In genomic region chr11:78684377-78684776, GRCh38 we compare ENCODE assay signal across 31 cellular contexts.
A peak's percentile ranks its signal among the peaks of the same experiment; 100 is the strongest.
DNase-seq lines count a peak whose midpoint lies in the region; ATAC-seq, FAIRE-seq and TF ChIP-seq lines count a peak whose summit lies in the region.
"Had no signal": no experiment of that assay in that cellular context is flagged by ENCODE, and none has a peak within 500 bp of the region (broad histone marks: within the 10 kb centered on the region; RNA-seq: fewer than 3 reads in every experiment).

No MANE protein-coding gene starts in this region.

- H4K91ac ChIP-seq in IMR-90 (ENCODE audit: insufficient read depth, low read depth, low read length) = no peak overlapping the region

- no peak overlapping the region for H2BK15ac ChIP-seq in IMR-90 (ENCODE audit: low read depth, low read length)

- POLR2A ChIA-PET in Caco-2 (lab: Charles Lee) = no interaction called here
- POLR2A ChIA-PET in IMR-90 (lab: Charles Lee; ENCODE audit: unreplicated experiment) = no interaction called here
- POLR2A ChIA-PET in K562 (lab: Yijun Ruan, JAX) = no interaction called here
- POLR2A ChIA-PET in activated CD4-positive, alpha-beta T cell treated with anti-CD3 and anti-CD28 coated beads for 36 hours (lab: Charles Lee) = no interaction called here

- no peak overlapping the region for H3K27ac ChIP-seq in IMR-90 (ENCODE audit: insufficient read depth, low read length)
- no peak overlapping the region for H3K27ac ChIP-seq in K562 (ENCODE audit: extremely low read depth, low read depth, low read length)
- H3K27ac ChIP-seq in liver (ENCODE audit: low read depth in 1 of 2, low read length in 2 of 2) = no peak overlapping the region
- H3K27ac ChIP-seq: BLaER1, SJCRH30 had no signal

- TF ChIP-seq CTCF in Caco-2 (IDR thresholded peaks at IDR 0.05; ENCODE audit: insufficient read depth in 1 of 2, low read depth in 1 of 2, low read length in 1 of 2, severe bottlenecking in 1 of 2, unreplicated experiment in 1 of 2) (no peak), IMR-90 (conservative IDR thresholded peaks at IDR 0.05; ENCODE audit: low read depth, low read length) (no peak), K562 (IDR thresholded peaks at IDR 0.05 in 2 of 3, conservative IDR thresholded peaks at IDR 0.05 in 1 of 3; ENCODE audit: insufficient read depth in 2 of 3, low read depth in 1 of 3, low read length in 3 of 3) (no peak), liver (IDR thresholded peaks at IDR 0.05; ENCODE audit: low read depth, low read length, missing input control) (no peak)

- no peak overlapping the region for H2BK20ac ChIP-seq in IMR-90 (ENCODE audit: low read depth, low read length)

- H4K20me1 ChIP-seq in IMR-90 (ENCODE audit: insufficient read depth, low read length) = no peaks in the 10 kb centered on the region
- H4K20me1 ChIP-seq in K562 (replicated peaks; ENCODE audit: control insufficient read depth, insufficient read depth, low read length) = no peaks in the 10 kb centered on the region

- intact Hi-C loops in Caco-2 (cut with micrococcal nuclease; ENCODE audit: unreplicated experiment) (no loop called here), IMR-90 (cut with micrococcal nuclease) (no loop called here), K562 (cut with micrococcal nuclease) (no loop called here)
- intact Hi-C loops in activated CD4-positive, alpha-beta T cell treated with anti-CD3 and anti-CD28 coated beads for 36 hours (cut with DNase I, micrococcal nuclease) = no loop called here

- H3K9me3 Mint-ChIP-seq in Caco-2 (ENCODE audit: unreplicated experiment) = no peaks in the 10 kb centered on the region
- H3K9me3 Mint-ChIP-seq in activated CD4-positive, alpha-beta T cell treated with anti-CD3 and anti-CD28 coated beads for 36 hours (ENCODE audit: low read depth) = no peaks in the 10 kb centered on the region
- no peaks in the 10 kb centered on the region for H3K9me3 Mint-ChIP-seq in activated T-cell treated with anti-CD3 and anti-CD28 coated beads, Interleukin-2, amount 50 U/mL, for 4 hours
- H3K9me3 Mint-ChIP-seq: activated naive CD4-positive, alpha-beta T cell treated with anti-CD3 and anti-CD28 coated beads, Interleukin-2, amount 10 ng/mL, durations not matched to agents 7 days and 5 days; activated T-helper 1 cell treated with anti-CD3 and anti-CD28 coated beads, Interleukin-12 subunit alpha, Interleukin-12 subunit beta, Interleukin-2, Interleukin-4 antibody, amounts not matched to agents 30 ng/mL and 10 ng/mL and 1 ng/mL, durations not matched to agents 14 hours and 24 hours and 36 hours; dendritic cell treated with granulocyte-macrophage colony-stimulating factor and Interleukin-4, amounts not matched to agents 40 ng/mL and 50 ng/mL, for 4 days; HFFc6 had no signal

- dilution Hi-C loops in IMR-90 (cut with HindIII; ENCODE audit: low sequenced_read_pairs, unreplicated experiment) = no loop called here

- H2AFZ ChIP-seq in IMR-90 (replicated peaks; ENCODE audit: low read length, poor library complexity) (no peak overlapping the region), K562 (ENCODE audit: low read depth, low read length) (no peak overlapping the region)

- H3K27ac Mint-ChIP-seq in Caco-2 (ENCODE audit: unreplicated experiment) (no peak overlapping the region), T-helper 17 cell (no peak overlapping the region)
- H3K27ac Mint-ChIP-seq in activated CD4-positive, alpha-beta T cell treated with anti-CD3 and anti-CD28 coated beads for 36 hours = no peak overlapping the region
- H3K27ac Mint-ChIP-seq: activated naive CD4-positive, alpha-beta T cell treated with anti-CD3 and anti-CD28 coated beads, Interleukin-2, amount 10 ng/mL, durations not matched to agents 7 days and 5 days; activated T-helper 1 cell treated with anti-CD3 and anti-CD28 coated beads, Interleukin-12 subunit alpha, Interleukin-12 subunit beta, Interleukin-2, Interleukin-4 antibody, amounts not matched to agents 30 ng/mL and 10 ng/mL and 1 ng/mL, durations not matched to agents 14 hours and 24 hours and 36 hours; dendritic cell treated with granulocyte-macrophage colony-stimulating factor and Interleukin-4, amounts not matched to agents 40 ng/mL and 50 ng/mL, for 4 days; HFFc6; immature natural killer cell; stimulated activated effector memory CD8-positive, alpha-beta T cell treated with anti-CD3 and anti-CD28 coated beads, Interleukin-12 subunit alpha, Interleukin-12 subunit beta, amount 100 ng/mL, for 72 hours had no signal

- CTCF ChIA-PET in Caco-2 (lab: Charles Lee) (interaction anchor here (1.2 kb wide), 1 partner anchor 31 kb away, joined by 6 read pairs; no protein-coding TSS in a partner anchor), IMR-90 (lab: Yijun Ruan, JAX) (no interaction called here), K562 (lab: Yijun Ruan, JAX; ENCODE audit: low intra/inter-chr PET ratio) (no interaction called here)
- CTCF ChIA-PET in activated CD4-positive, alpha-beta T cell treated with anti-CD3 and anti-CD28 coated beads for 36 hours (lab: Charles Lee) = interaction anchor here (0.6 kb wide), 1 partner anchor 74 kb away, joined by 3 read pairs; no protein-coding TSS in a partner anchor

- H3K23ac ChIP-seq in IMR-90 (ENCODE audit: low read depth, low read length) = no peak overlapping the region

- TF ChIP-seq POLR2A in IMR-90 (IDR thresholded peaks at IDR 0.05; ENCODE audit: low read depth, low read length) (no peak), K562 (conservative IDR thresholded peaks at IDR 0.05) (no peak)

- BruUV-seq in Caco-2 (replicated peaks; lab: Mats Ljungman, UMichigan) (no TSS peak), IMR-90 (replicated peaks; lab: Mats Ljungman, UMichigan) (no TSS peak), K562 (replicated peaks; lab: Mats Ljungman, UMichigan) (no TSS peak)

- in situ Hi-C loops in IMR-90 (cut with MboI; ENCODE audit: low sequenced_read_pairs) = no loop called here
- in situ Hi-C loops in K562 (cut with MboI) = no loop called here

- H3K4me3 Mint-ChIP-seq in Caco-2 (ENCODE audit: unreplicated experiment) = peak overlapping the region; percentile 53
- H3K4me3 Mint-ChIP-seq in T-helper 17 cell = no peak overlapping the region
- no peak overlapping the region for H3K4me3 Mint-ChIP-seq in activated CD4-positive, alpha-beta T cell treated with anti-CD3 and anti-CD28 coated beads for 36 hours
- H3K4me3 Mint-ChIP-seq in activated T-cell treated with anti-CD3 and anti-CD28 coated beads, Interleukin-2, amount 50 U/mL, for 4 hours = no peak overlapping the region
- H3K4me3 Mint-ChIP-seq: activated naive CD4-positive, alpha-beta T cell treated with anti-CD3 and anti-CD28 coated beads, Interleukin-2, amount 10 ng/mL, durations not matched to agents 7 days and 5 days; activated T-helper 1 cell treated with anti-CD3 and anti-CD28 coated beads, Interleukin-12 subunit alpha, Interleukin-12 subunit beta, Interleukin-2, Interleukin-4 antibody, amounts not matched to agents 30 ng/mL and 10 ng/mL and 1 ng/mL, durations not matched to agents 14 hours and 24 hours and 36 hours; dendritic cell treated with granulocyte-macrophage colony-stimulating factor and Interleukin-4, amounts not matched to agents 40 ng/mL and 50 ng/mL, for 4 days; HFFc6; immature natural killer cell; stimulated activated effector memory CD8-positive, alpha-beta T cell treated with anti-CD3 and anti-CD28 coated beads, Interleukin-12 subunit alpha, Interleukin-12 subunit beta, amount 100 ng/mL, for 72 hours had no signal

- H4K5ac ChIP-seq in IMR-90 (ENCODE audit: low read depth, low read length) = no peak overlapping the region

- H3K36me3 ChIP-seq in Caco-2 (ENCODE audit: control insufficient read depth, insufficient read depth, low read length) = no peaks in the 10 kb centered on the region
- peaks cover 5% of the 10 kb centered on the region; the same call in 1 of the 2 replicates for H3K36me3 ChIP-seq in IMR-90 (ENCODE audit: control insufficient read depth, insufficient read depth, low read length)
- no peaks in the 10 kb centered on the region for H3K36me3 ChIP-seq in K562 (ENCODE audit: control insufficient read depth, insufficient read depth, low read length)
- H3K36me3 ChIP-seq in liver (ENCODE audit: control insufficient read depth in 4 of 4, insufficient read depth in 3 of 4, low read depth in 1 of 4, low read length in 3 of 4) = no peaks in the 10 kb centered on the region
- H3K36me3 ChIP-seq: SJCRH30 had no signal

- no peak overlapping the region for H3K9ac ChIP-seq in IMR-90 (ENCODE audit: low read depth, low read length)
- no peak overlapping the region for H3K9ac ChIP-seq in K562 (ENCODE audit: insufficient read depth in 1 of 2, low read depth in 2 of 2, low read length in 2 of 2)
- H3K9ac ChIP-seq in liver (ENCODE audit: low read depth in 1 of 2, low read length in 2 of 2) = no peak overlapping the region
- H3K9ac ChIP-seq: BLaER1 had no signal

- H3K27me3 ChIP-seq in Caco-2 (replicated peaks; ENCODE audit: control insufficient read depth, insufficient read depth, low read length) (no peaks in the 10 kb centered on the region), IMR-90 (ENCODE audit: control insufficient read depth, insufficient read depth, low read length) (no peaks in the 10 kb centered on the region), K562 (ENCODE audit: control insufficient read depth in 2 of 2, insufficient read depth in 2 of 2, low read length in 2 of 2) (peaks cover 4 to 12% of the 10 kb centered on the region in 2 experiments; a peak in 3 of 5 replicates), liver (ENCODE audit: control insufficient read depth in 4 of 4, insufficient read depth in 4 of 4, low read length in 3 of 4) (no peaks in the 10 kb centered on the region)
- H3K27me3 ChIP-seq: BLaER1, SJCRH30 had no signal

- no peak overlapping the region for H3K18ac ChIP-seq in IMR-90 (ENCODE audit: low read depth, low read length)

- H3K4me1 Mint-ChIP-seq in Caco-2 (ENCODE audit: low read depth, unreplicated experiment) (peaks cover 12% of the 10 kb centered on the region), T-helper 17 cell (no peaks in the 10 kb centered on the region)
- no peaks in the 10 kb centered on the region for H3K4me1 Mint-ChIP-seq in activated CD4-positive, alpha-beta T cell treated with anti-CD3 and anti-CD28 coated beads for 36 hours
- H3K4me1 Mint-ChIP-seq in activated T-cell treated with anti-CD3 and anti-CD28 coated beads, Interleukin-2, amount 50 U/mL, for 4 hours (ENCODE audit: low read depth) = no peaks in the 10 kb centered on the region
- H3K4me1 Mint-ChIP-seq: activated naive CD4-positive, alpha-beta T cell treated with anti-CD3 and anti-CD28 coated beads, Interleukin-2, amount 10 ng/mL, durations not matched to agents 7 days and 5 days; immature natural killer cell; stimulated activated effector memory CD8-positive, alpha-beta T cell treated with anti-CD3 and anti-CD28 coated beads, Interleukin-12 subunit alpha, Interleukin-12 subunit beta, amount 100 ng/mL, for 72 hours had no signal

- H3K14ac ChIP-seq in IMR-90 (replicated peaks; ENCODE audit: low read depth, low read length) = no peak overlapping the region

- H3K56ac ChIP-seq in IMR-90 (ENCODE audit: extremely low read depth, insufficient read depth, low read length) = no peak overlapping the region

- no peak overlapping the region for H2AK9ac ChIP-seq in IMR-90 (replicated peaks; ENCODE audit: low read depth, low read length, poor library complexity)

- H3K36me3 Mint-ChIP-seq in Caco-2 (ENCODE audit: insufficient read depth, unreplicated experiment) (no peaks in the 10 kb centered on the region), T-helper 17 cell (ENCODE audit: low read depth) (peaks cover 2% of the 10 kb centered on the region)
- H3K36me3 Mint-ChIP-seq in activated CD4-positive, alpha-beta T cell treated with anti-CD3 and anti-CD28 coated beads for 36 hours (ENCODE audit: low read depth) = no peaks in the 10 kb centered on the region
- no peaks in the 10 kb centered on the region for H3K36me3 Mint-ChIP-seq in activated T-cell treated with anti-CD3 and anti-CD28 coated beads, Interleukin-2, amount 50 U/mL, for 4 hours (ENCODE audit: insufficient read depth)
- H3K36me3 Mint-ChIP-seq: activated naive CD4-positive, alpha-beta T cell treated with anti-CD3 and anti-CD28 coated beads, Interleukin-2, amount 10 ng/mL, durations not matched to agents 7 days and 5 days; immature natural killer cell; stimulated activated effector memory CD8-positive, alpha-beta T cell treated with anti-CD3 and anti-CD28 coated beads, Interleukin-12 subunit alpha, Interleukin-12 subunit beta, amount 100 ng/mL, for 72 hours had no signal

- no peak overlapping the region for H2BK120ac ChIP-seq in IMR-90 (ENCODE audit: low read depth, low read length)

- peaks cover 6% of the 10 kb centered on the region for H3K27me3 Mint-ChIP-seq in Caco-2 (ENCODE audit: insufficient read depth, unreplicated experiment)
- peaks cover 19% of the 10 kb centered on the region for H3K27me3 Mint-ChIP-seq in T-helper 17 cell
- peaks cover 20% of the 10 kb centered on the region for H3K27me3 Mint-ChIP-seq in activated CD4-positive, alpha-beta T cell treated with anti-CD3 and anti-CD28 coated beads for 36 hours
- peaks cover 14% of the 10 kb centered on the region for H3K27me3 Mint-ChIP-seq in activated T-cell treated with anti-CD3 and anti-CD28 coated beads, Interleukin-2, amount 50 U/mL, for 4 hours (ENCODE audit: low read depth)

- no peaks in the 10 kb centered on the region for H3K9me3 ChIP-seq in Caco-2
- no peaks in the 10 kb centered on the region for H3K9me3 ChIP-seq in IMR-90 (ENCODE audit: control insufficient read depth, insufficient read depth, low read length)
- no peaks in the 10 kb centered on the region for H3K9me3 ChIP-seq in K562 (replicated peaks; ENCODE audit: control insufficient read depth, insufficient read depth, low read depth, low read length)
- H3K9me3 ChIP-seq in liver (ENCODE audit: control insufficient read depth in 4 of 4, low read length in 3 of 4) = no peaks in the 10 kb centered on the region
- no peaks in the 10 kb centered on the region for H3K9me3 ChIP-seq in T-helper 17 cell (ENCODE audit: control insufficient read depth, low read length, poor library complexity, severe bottlenecking)
- H3K9me3 ChIP-seq: SJCRH30 had no signal

- H4K8ac ChIP-seq in IMR-90 (ENCODE audit: low read depth in 2 of 2, low read length in 2 of 2) = no peak overlapping the region

- no peak for TF ChIP-seq RAD21 in IMR-90 (IDR thresholded peaks at IDR 0.05; ENCODE audit: low read length)
- no peak for TF ChIP-seq RAD21 in K562 (CRISPR knock-in tag; conservative IDR thresholded peaks at IDR 0.05 in 1 of 2, IDR thresholded peaks at IDR 0.05 in 1 of 2)
- no peak for TF ChIP-seq RAD21 in liver (IDR thresholded peaks at IDR 0.05)

- no peak overlapping the region for H2BK5ac ChIP-seq in IMR-90 (ENCODE audit: low read depth, low read length, poor library complexity, severe bottlenecking)

- TF ChIP-seq EP300 in K562 (IDR thresholded peaks at IDR 0.05; ENCODE audit: low read length) = no peak

- no peak overlapping the region for H2AK5ac ChIP-seq in IMR-90 (ENCODE audit: low read depth, low read length)

- no CpG with 5 or more reads among the region's 2 CpGs for whole genome bisulfite sequencing in IMR-90 (ENCODE audit: extremely low coverage in 2 of 2, insufficient read length in 1 of 2), 2 experiments
- WGBS in K562 (ENCODE audit: insufficient coverage, low coverage, missing lambda C conversion rate) = 0% methylated on average over 2 of the region's 2 CpGs
- 83% methylated on average over 2 of the region's 2 CpGs for WGBS in liver

- FAIRE-seq in K562 (lab: Jason Lieb, UNC) = no peak
- FAIRE-seq: GM12891 had no signal

- no peaks in the 10 kb centered on the region for H3K79me1 ChIP-seq in IMR-90 (ENCODE audit: low read depth in 1 of 2, low read length in 2 of 2)

- ATAC-seq in IMR-90 (ENCODE audit: low read depth) (no peak), K562 (0 out of 3 replicates have a peak, but pooled peaks have one; percentile 28), T-helper 17 cell (no peak), GM21447 (IDR thresholded peaks at IDR 0.05; ENCODE audit: unreplicated experiment) (no peak)
- ATAC-seq in activated CD4-positive, alpha-beta T cell treated with anti-CD3 and anti-CD28 coated beads for 36 hours = no peak
- no peak for ATAC-seq in activated T-cell treated with anti-CD3 and anti-CD28 coated beads, Interleukin-2, amount 50 U/mL, for 4 hours
- ATAC-seq: left lobe of liver; naive thymus-derived CD8-positive, alpha-beta T cell; Panc1; stimulated activated effector memory CD8-positive, alpha-beta T cell treated with anti-CD3 and anti-CD28 coated beads, Interleukin-12 subunit alpha, Interleukin-12 subunit beta, amount 100 ng/mL, for 72 hours had no signal

- H3K4me2 ChIP-seq in IMR-90 (ENCODE audit: low read depth, low read length) = no peak overlapping the region
- no peak overlapping the region for H3K4me2 ChIP-seq in K562 (ENCODE audit: insufficient read depth, low read length)
- H3K4me2 ChIP-seq: BLaER1, smooth muscle cell had no signal

- H3K4me3 ChIP-seq in Caco-2 (ENCODE audit: low read depth, low read length) = no peak overlapping the region
- no peak overlapping the region for H3K4me3 ChIP-seq in IMR-90 (ENCODE audit: insufficient read depth, low read depth, low read length)
- no peak overlapping the region for H3K4me3 ChIP-seq in K562
- no peak overlapping the region for H3K4me3 ChIP-seq in liver (ENCODE audit: low read depth in 1 of 3, low read length in 3 of 3)
- H3K4me3 ChIP-seq: BLaER1, SJCRH30, smooth muscle cell had no signal

- DNase-seq in Caco-2 (peak in 1 of 2 experiments; percentile 39), IMR-90 (peak; percentile 11), K562 (ENCODE audit: extremely low read depth in 1 of 4, low spot score in 3 of 4) (no peak), T-helper 17 cell (no peak)
- no peak for DNase-seq in activated CD4-positive, alpha-beta T cell treated with anti-CD3 and anti-CD28 coated beads for 36 hours
- DNase-seq in activated T-cell treated with anti-CD3 and anti-CD28 coated beads, Interleukin-2, amount 50 U/mL, for 4 hours = no peak
- DNase-seq: ACHN; activated CD4-positive, alpha-beta T cell treated with anti-CD3 and anti-CD28 coated beads for 48 hours; activated naive CD4-positive, alpha-beta T cell treated with anti-CD3 and anti-CD28 coated beads, Interleukin-2, amount 10 ng/mL, durations not matched to agents 7 days and 5 days; caudate nucleus; COR-L47; head of caudate nucleus; HFFc6; immature natural killer cell; KG1; naive thymus-derived CD8-positive, alpha-beta T cell; NCI-H1436; NCI-H82; stimulated activated CD4-positive, alpha-beta T cell treated with anti-CD3 and anti-CD28 coated beads, Interleukin-2, amount 100 ng/mL, for 24 hours; substantia nigra had no signal

- H3K79me2 ChIP-seq in K562 (ENCODE audit: control insufficient read depth, insufficient read depth, low read length) = no peaks in the 10 kb centered on the region

- H3K9me1 ChIP-seq in IMR-90 (ENCODE audit: insufficient read depth, low read length) (no peaks in the 10 kb centered on the region), K562 (ENCODE audit: control insufficient read depth, insufficient read depth, low read length) (no peaks in the 10 kb centered on the region)

- H3K4me1 ChIP-seq in Caco-2 = 0 out of 2 replicates have a peak, but pooled peaks cover 12% of the 10 kb centered on the region
- no peaks in the 10 kb centered on the region for H3K4me1 ChIP-seq in IMR-90 (ENCODE audit: control insufficient read depth, insufficient read depth, low read length)
- H3K4me1 ChIP-seq in K562 (replicated peaks in 1 of 2; ENCODE audit: control insufficient read depth in 2 of 2, insufficient read depth in 2 of 2, low read length in 2 of 2) = no peaks in the 10 kb centered on the region
- no peaks in the 10 kb centered on the region for H3K4me1 ChIP-seq in liver (ENCODE audit: control insufficient read depth in 4 of 4, insufficient read depth in 4 of 4, low read length in 3 of 4)
- H3K4me1 ChIP-seq: BLaER1, SJCRH30 had no signal

- no peak overlapping the region for H3K4ac ChIP-seq in IMR-90 (ENCODE audit: low read depth, low read length)

Comparison
In these comparisons a context has a peak if more than half of its experiments do, and no peak if none do; other contexts are left out.
1. CTCF ChIA-PET loops: an anchor here in Caco-2 (1.2 kb wide) and activated CD4-positive, alpha-beta T cell treated with anti-CD3 and anti-CD28 coated beads for 36 hours (0.6 kb wide); none called in IMR-90 and K562.